In the genomic region with DNA sequence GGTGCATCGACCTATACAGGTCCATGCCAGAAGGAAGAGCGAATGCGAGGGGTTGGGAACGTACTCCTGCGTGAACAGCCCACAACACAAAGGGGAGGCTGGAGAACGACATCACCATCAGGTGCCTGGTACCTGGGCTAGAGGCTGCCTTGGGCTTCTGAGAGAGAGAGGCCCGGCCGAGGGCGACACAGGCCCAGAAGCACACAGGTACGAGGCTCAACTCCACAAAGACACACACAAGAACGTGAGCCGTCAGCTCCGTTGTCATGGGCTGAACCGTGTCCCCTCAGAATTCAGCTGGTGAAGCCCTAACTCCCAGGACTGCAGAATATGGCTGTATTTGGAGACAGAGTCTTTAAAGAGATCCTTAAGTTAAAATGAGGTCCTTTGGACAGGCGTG, we compare ENCODE assay signal across 24 cellular contexts.
"Had no signal": no experiment of that assay in that cellular context is flagged by ENCODE, and none has a peak within 500 bp of the region (broad histone marks: within the 10 kb centered on the region; RNA-seq: fewer than 3 reads in every experiment).

No MANE protein-coding gene starts in this region.

- H3K27me3 ChIP-seq: foreskin keratinocyte, left lung had no signal

- ATAC-seq: foreskin keratinocyte, left lung, T-helper 17 cell had no signal

- DNase-seq: activated CD4-positive, alpha-beta T cell treated with anti-CD3 and anti-CD28 coated beads for 4 hours; activated CD4-positive, alpha-beta T cell treated with anti-CD3 and anti-CD28 coated beads, Interleukin-2, amount 50 U/mL, for 48 hours; activated CD4-positive, CD25-positive, alpha-beta regulatory T cell; activated naive CD4-positive, alpha-beta T cell treated with anti-CD3 and anti-CD28 coated beads for 36 hours; activated naive CD8-positive, alpha-beta T cell treated with anti-CD3 and anti-CD28 coated beads, Interleukin-2, amount 10 ng/mL, durations not matched to agents 7 days and 5 days; activated T-cell treated with anti-CD3 and anti-CD28 coated beads, Interleukin-2, amount 50 U/mL, for 48 hours; amygdala; cerebellar nuclear complex; effector CD8-positive, alpha-beta T cell; erythroblast; foreskin keratinocyte; kidney; left lung; mammary epithelial cell; midbrain; nephron progenitor cell; nucleus accumbens; SHP77 treated with DMSO at 0.1 percent for 48 hours; stimulated activated CD4-positive, alpha-beta T cell treated with anti-CD3 and anti-CD28 coated beads, Interleukin-4, amount 100 ng/mL, for 1 hour; SW 1271; T-helper 17 cell; trophoblast cell had no signal

- H3K27ac Mint-ChIP-seq: activated naive CD4-positive, alpha-beta T cell treated with anti-CD3 and anti-CD28 coated beads for 36 hours; activated naive CD8-positive, alpha-beta T cell treated with anti-CD3 and anti-CD28 coated beads, Interleukin-2, amount 10 ng/mL, durations not matched to agents 7 days and 5 days; dendritic cell treated with granulocyte-macrophage colony-stimulating factor and Interleukin-4, amounts not matched to agents 40 ng/mL and 50 ng/mL, for 4 days; nephron progenitor cell had no signal

- H3K4me3 Mint-ChIP-seq: activated naive CD4-positive, alpha-beta T cell treated with anti-CD3 and anti-CD28 coated beads for 36 hours; activated naive CD8-positive, alpha-beta T cell treated with anti-CD3 and anti-CD28 coated beads, Interleukin-2, amount 10 ng/mL, durations not matched to agents 7 days and 5 days; dendritic cell treated with granulocyte-macrophage colony-stimulating factor and Interleukin-4, amounts not matched to agents 40 ng/mL and 50 ng/mL, for 4 days; nephron progenitor cell; T-helper 17 cell had no signal

- H3K27me3 Mint-ChIP-seq: activated naive CD8-positive, alpha-beta T cell treated with anti-CD3 and anti-CD28 coated beads, Interleukin-2, amount 10 ng/mL, durations not matched to agents 7 days and 5 days; dendritic cell treated with granulocyte-macrophage colony-stimulating factor and Interleukin-4, amounts not matched to agents 40 ng/mL and 50 ng/mL, for 4 days; T-helper 17 cell had no signal

- H3K9me3 Mint-ChIP-seq: activated naive CD4-positive, alpha-beta T cell treated with anti-CD3 and anti-CD28 coated beads for 36 hours; activated naive CD8-positive, alpha-beta T cell treated with anti-CD3 and anti-CD28 coated beads, Interleukin-2, amount 10 ng/mL, durations not matched to agents 7 days and 5 days; dendritic cell treated with granulocyte-macrophage colony-stimulating factor and Interleukin-4, amounts not matched to agents 40 ng/mL and 50 ng/mL, for 4 days; nephron progenitor cell had no signal

- H3K27ac ChIP-seq: foreskin keratinocyte, left lung, SK-N-MC had no signal

- H3K4me1 ChIP-seq: foreskin keratinocyte, left lung had no signal

- H3K9me3 ChIP-seq: left lung had no signal

- H3K4me3 ChIP-seq: left lung, SK-N-MC had no signal
